In the genomic region with DNA sequence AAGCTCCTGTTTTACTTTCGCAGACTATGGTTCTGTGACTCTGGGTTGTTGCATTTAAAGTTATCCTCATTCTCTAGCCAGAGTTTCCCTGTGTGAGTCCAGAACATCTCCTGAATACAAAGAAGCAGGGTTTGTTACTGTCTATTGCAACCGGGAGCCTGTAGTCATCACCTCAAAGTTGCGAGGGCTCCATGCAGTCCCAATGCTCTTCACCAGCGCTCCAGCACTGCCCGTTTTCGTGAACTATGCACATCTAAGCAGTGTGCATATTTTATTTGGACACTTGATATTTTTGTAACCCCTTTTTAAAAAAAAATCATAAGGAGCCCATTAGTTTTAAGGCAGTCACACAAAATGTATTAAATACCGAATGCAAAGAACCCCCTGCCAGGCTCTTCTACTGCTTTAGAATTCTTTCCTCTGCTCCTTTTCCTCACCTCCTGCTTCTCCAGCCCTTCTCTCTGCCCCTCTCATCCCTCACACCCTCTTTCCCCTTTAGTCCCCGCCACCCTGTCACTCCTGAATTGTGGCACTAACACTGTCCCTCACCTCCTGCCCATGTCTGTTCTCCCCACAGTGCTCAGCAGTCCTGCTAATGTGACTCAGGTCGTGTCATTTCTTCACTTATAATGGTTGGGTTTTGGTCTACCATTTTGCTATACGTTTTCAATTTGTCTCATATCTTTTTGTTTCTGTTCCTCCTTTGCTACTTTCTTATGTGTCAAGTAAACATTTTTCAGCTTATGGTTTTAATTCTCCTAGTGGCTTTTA, we compare ENCODE assay signal across 9 cellular contexts. TPM values are rescaled to one million over a fixed set of nuclear protein-coding genes. Genes with fewer than 3 reads are reported as not detected.
DNase-seq lines count a peak whose midpoint lies in the region; ATAC-seq and TF ChIP-seq lines count a peak whose summit lies in the region.
"Had no signal": no experiment of that assay in that cellular context is flagged by ENCODE, and none has a peak within 500 bp of the region (broad histone marks: within the 10 kb centered on the region; RNA-seq: fewer than 3 reads in every experiment).

No MANE protein-coding gene starts in this region.

- H3K27me3 ChIP-seq in lower lobe of right lung (ENCODE audit: low read depth) = no peaks in the 10 kb centered on the region
- no peaks in the 10 kb centered on the region for H3K27me3 ChIP-seq in thymus (ENCODE audit: control insufficient read depth, insufficient read depth)

- H3K36me3 ChIP-seq in lower lobe of right lung (peaks cover 9% of the 10 kb centered on the region), thymus (ENCODE audit: control insufficient read depth, insufficient read depth) (peaks cover 15% of the 10 kb centered on the region)

- H3K4me1 ChIP-seq in lower lobe of right lung = no peaks in the 10 kb centered on the region
- no peaks in the 10 kb centered on the region for H3K4me1 ChIP-seq in thymus (ENCODE audit: control insufficient read depth, insufficient read depth, low read length)

- CTCF ChIA-PET in activated CD4-positive, alpha-beta T cell treated with anti-CD3 and anti-CD28 coated beads for 36 hours (lab: Charles Lee) = interaction anchor here (0.6 to 1.1 kb wide), 5 partner anchors 23 to 101 kb away, joined by 3 to 4 read pairs (median 3); no protein-coding TSS in a partner anchor

- H3K4me3 Mint-ChIP-seq in activated CD4-positive, alpha-beta T cell treated with anti-CD3 and anti-CD28 coated beads for 36 hours = peak overlapping the region; percentile 95

- peak overlapping the region; percentile 99 for H3K27ac Mint-ChIP-seq in activated CD4-positive, alpha-beta T cell treated with anti-CD3 and anti-CD28 coated beads for 36 hours

- DNase-seq in activated CD4-positive, alpha-beta T cell treated with anti-CD3 and anti-CD28 coated beads for 36 hours = peak; percentile 59
- DNase-seq in activated CD4-positive, alpha-beta T cell treated with anti-CD3 and anti-CD28 coated beads for 4 hours = no peak
- DNase-seq in activated naive CD4-positive, alpha-beta T cell treated with Interleukin-2 at 50 U/mL for 16 hours = peak; percentile 37
- no peak for DNase-seq in lower lobe of right lung
- no peak for DNase-seq in superior temporal gyrus (ENCODE audit: extremely low spot score)
- DNase-seq in hepatic stellate cell (ENCODE audit: low spot score) = no peak
- DNase-seq: occipital lobe had no signal

- intact Hi-C loops in activated CD4-positive, alpha-beta T cell treated with anti-CD3 and anti-CD28 coated beads for 36 hours (cut with DNase I, micrococcal nuclease) = loop anchor here (1.0 to 5.0 kb wide), 9 partner anchors 59 to 656 kb away; a partner anchor contains a TSS
- intact Hi-C loops in lower lobe of right lung (cut with DNase I) = loop anchor here (10.0 kb wide), 1 partner anchor 82 kb away; a partner anchor contains a TSS

- H3K27ac ChIP-seq in lower lobe of right lung (peak overlapping the region; percentile 95), thymus (ENCODE audit: low read depth) (peak overlapping the region; percentile 49)

- H3K9me3 Mint-ChIP-seq in activated CD4-positive, alpha-beta T cell treated with anti-CD3 and anti-CD28 coated beads for 36 hours (ENCODE audit: low read depth) = no peaks in the 10 kb centered on the region

- TF ChIP-seq CTCF in lower lobe of right lung (IDR thresholded peaks at IDR 0.05) = no peak

- H3K9me3 ChIP-seq in lower lobe of right lung (no peaks in the 10 kb centered on the region), thymus (ENCODE audit: control insufficient read depth) (no peaks in the 10 kb centered on the region)

- no peaks in the 10 kb centered on the region for H3K27me3 Mint-ChIP-seq in activated CD4-positive, alpha-beta T cell treated with anti-CD3 and anti-CD28 coated beads for 36 hours

- 63% methylated on average over 10 of the region's 10 CpGs for WGBS in thymus

- POLR2A ChIA-PET in activated CD4-positive, alpha-beta T cell treated with anti-CD3 and anti-CD28 coated beads for 36 hours (lab: Charles Lee) = no interaction called here

- H3K4me3 ChIP-seq in lower lobe of right lung (peak overlapping the region; percentile 64), thymus (ENCODE audit: low read length) (no peak overlapping the region)

- peaks cover 37% of the 10 kb centered on the region for H3K36me3 Mint-ChIP-seq in activated CD4-positive, alpha-beta T cell treated with anti-CD3 and anti-CD28 coated beads for 36 hours (ENCODE audit: low read depth)

- peaks cover 48% of the 10 kb centered on the region for H3K4me1 Mint-ChIP-seq in activated CD4-positive, alpha-beta T cell treated with anti-CD3 and anti-CD28 coated beads for 36 hours

- ATAC-seq in activated CD4-positive, alpha-beta T cell treated with anti-CD3 and anti-CD28 coated beads for 36 hours = peak; percentile 35
- ATAC-seq in lower lobe of right lung (no peak), HG03280 (IDR thresholded peaks at IDR 0.05; ENCODE audit: unreplicated experiment) (no peak)

RNA-seq across cellular contexts. Expression of a gene that starts 1.1 kb away (rescaled TPM):
- total RNA-seq in activated CD4-positive, alpha-beta T cell treated with anti-CD3 and anti-CD28 coated beads for 36 hours = 100 to 1,000 TPM; 660 to 678 TPM
- 1,186 TPM for total RNA-seq in lower lobe of right lung
- polyA plus RNA-seq in thymus = 293 TPM

Comparison
In these comparisons a context has a peak if more than half of its experiments do, and no peak if none do; other contexts are left out.
1. DNase-seq: peak in activated CD4-positive, alpha-beta T cell treated with anti-CD3 and anti-CD28 coated beads for 36 hours (single experiment) and activated naive CD4-positive, alpha-beta T cell treated with Interleukin-2 at 50 U/mL for 16 hours (single experiment); none in activated CD4-positive, alpha-beta T cell treated with anti-CD3 and anti-CD28 coated beads for 4 hours (0 of 2), lower lobe of right lung (single experiment), superior temporal gyrus (single experiment) and hepatic stellate cell (single experiment).